Comparison of ENCODE assay signal across 14 cellular contexts in the genomic region with DNA sequence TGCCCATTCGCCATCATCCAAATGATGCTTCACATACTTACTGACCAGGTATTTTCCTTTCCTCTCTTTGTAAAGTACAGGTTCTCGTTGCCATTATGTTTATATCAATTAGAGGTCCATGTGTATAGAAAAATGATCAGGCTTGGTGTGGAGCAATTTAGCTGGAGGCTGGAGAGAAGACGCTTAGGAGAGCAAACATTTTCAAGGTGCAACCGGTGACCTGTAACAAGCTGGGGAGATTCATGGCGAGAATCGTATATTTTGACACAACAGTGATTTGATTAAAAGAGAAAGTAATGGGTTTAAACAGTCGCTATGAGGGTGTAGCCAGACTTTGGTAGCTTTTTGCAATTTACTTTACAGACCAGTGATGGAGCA.
DNase-seq lines count a peak whose midpoint lies in the region; ATAC-seq and TF ChIP-seq lines count a peak whose summit lies in the region.
"Had no signal": no experiment of that assay in that cellular context is flagged by ENCODE, and none has a peak within 500 bp of the region (broad histone marks: within the 10 kb centered on the region; RNA-seq: fewer than 3 reads in every experiment).

No MANE protein-coding gene starts in this region.

- ATAC-seq in body of pancreas, result no peak
- ATAC-seq: T-cell had no signal

- intact Hi-C loops in body of pancreas (cut with DNase I), result no loop called here

- no peaks in the 10 kb centered on the region for H3K27me3 ChIP-seq in body of pancreas

- no peaks in the 10 kb centered on the region for H3K9me3 ChIP-seq in body of pancreas
- H3K9me3 ChIP-seq: SK-N-SH had no signal

- no peak overlapping the region for H3K4me3 ChIP-seq in body of pancreas

- TF ChIP-seq POLR2A in body of pancreas (IDR thresholded peaks at IDR 0.05), result no peak

- no peaks in the 10 kb centered on the region for H3K36me3 ChIP-seq in body of pancreas (replicated peaks in 1 of 2; ENCODE audit: insufficient read depth in 1 of 2, low read depth in 2 of 2)

- TF ChIP-seq CTCF in body of pancreas (IDR thresholded peaks at IDR 0.05), result no peak

- H3K4me1 ChIP-seq in body of pancreas, result no peaks in the 10 kb centered on the region

- 78 to 79% methylated on average over 7 of the region's 7 CpGs for WGBS in body of pancreas, 2 donors

- DNase-seq in NCI-H82 (lab: John Stamatoyannopoulos, UW), result peak; percentile 18
- no peak for DNase-seq in NCI-H82 treated with DMSO at 0.1 percent for 48 hours (lab: John Stamatoyannopoulos, UW; ENCODE audit: unreplicated experiment)
- DNase-seq in NCI-H146 (lab: John Stamatoyannopoulos, UW), result peak; percentile 56
- peak; percentile 52 for DNase-seq in NCI-H774 (lab: John Stamatoyannopoulos, UW)
- DNase-seq in T1000 (lab: John Stamatoyannopoulos, UW), result no peak
- no peak for DNase-seq in SW 1271 (lab: John Stamatoyannopoulos, UW)
- DNase-seq in body of pancreas, result no peak
- DNase-seq: DND-41, KG1, NCI-H1694, OCI-M1, Right ventricle myocardium superior, T-cell had no signal

- H3K27ac ChIP-seq in body of pancreas, result no peak overlapping the region

Comparison
In these comparisons a context has a peak if more than half of its experiments do, and no peak if none do; other contexts are left out.
1. DNase-seq: peak in NCI-H82 (single experiment), NCI-H146 (single experiment) and NCI-H774 (single experiment); none in NCI-H82 treated with DMSO at 0.1 percent for 48 hours (single experiment), T1000 (single experiment), SW 1271 (0 of 2) and body of pancreas (0 of 4).